In the genomic region with DNA sequence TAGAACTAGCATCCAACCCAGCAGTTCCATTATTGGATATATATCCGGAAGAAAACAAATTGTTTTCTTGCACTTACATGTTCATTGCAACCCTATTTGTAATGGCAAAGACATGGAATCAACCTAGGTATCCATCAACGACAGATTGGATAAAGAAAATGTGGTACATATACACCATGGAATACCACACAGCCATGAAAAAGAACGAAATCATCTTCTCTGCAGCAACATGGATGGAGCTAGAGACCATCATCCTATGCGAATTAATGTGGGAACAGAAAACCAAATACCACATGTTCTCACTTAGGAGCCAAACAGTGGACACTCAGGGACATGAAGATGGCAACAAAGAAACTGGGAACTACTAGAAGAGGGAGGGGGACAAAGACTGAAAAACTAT, we compare ENCODE assay signal across 36 cellular contexts.
"Had no signal": no experiment of that assay in that cellular context is flagged by ENCODE, and none has a peak within 500 bp of the region (broad histone marks: within the 10 kb centered on the region; RNA-seq: fewer than 3 reads in every experiment).

No MANE protein-coding gene starts in this region.

- ATAC-seq: activated CD4-positive, alpha-beta T cell treated with anti-CD3 and anti-CD28 coated beads for 36 hours; activated CD4-positive, CD25-positive, alpha-beta regulatory T cell treated with anti-CD3 and anti-CD28 coated beads, Interleukin-2, amount 50 U/mL, for 24 hours; activated CD8-positive, alpha-beta memory T cell treated with anti-CD3 and anti-CD28 coated beads, Interleukin-2, amount 10 ng/mL, durations not matched to agents 7 days and 5 days; activated CD8-positive, alpha-beta T cell treated with anti-CD3 and anti-CD28 coated beads, Interleukin-2, amount 10 ng/mL, durations not matched to agents 7 days and 5 days; activated naive CD4-positive, alpha-beta T cell treated with anti-CD3 and anti-CD28 coated beads, Interleukin-2, amount 50 U/mL, for 72 hours; activated T-cell treated with anti-CD3 and anti-CD28 coated beads, Interleukin-2, amount 50 U/mL, for 4 hours; activated T-cell treated with anti-CD3 and anti-CD28 coated beads, Interleukin-2, amount 50 U/mL, for 72 hours; activated T-helper 17 cell treated with anti-CD3 and anti-CD28 coated beads, Interleukin-2, amount 50 U/mL, for 72 hours; body of pancreas had no signal

- H3K27me3 ChIP-seq: adrenal gland, body of pancreas, brain microvascular endothelial cell, breast epithelium had no signal

- H3K4me3 Mint-ChIP-seq: activated CD4-positive, alpha-beta memory T cell treated with anti-CD3 and anti-CD28 coated beads, Interleukin-2, amount 10 ng/mL, durations not matched to agents 7 days and 5 days; activated CD4-positive, alpha-beta T cell treated with anti-CD3 and anti-CD28 coated beads for 36 hours; activated CD4-positive, alpha-beta T cell treated with anti-CD3 and anti-CD28 coated beads, Interleukin-2, amount 10 ng/mL, durations not matched to agents 7 days and 5 days; activated CD8-positive, alpha-beta memory T cell treated with anti-CD3 and anti-CD28 coated beads, Interleukin-2, amount 10 ng/mL, durations not matched to agents 7 days and 5 days; activated CD8-positive, alpha-beta T cell treated with anti-CD3 and anti-CD28 coated beads, Interleukin-2, amount 10 ng/mL, durations not matched to agents 7 days and 5 days; activated naive CD4-positive, alpha-beta T cell treated with anti-CD3 and anti-CD28 coated beads for 36 hours; activated naive CD8-positive, alpha-beta T cell treated with anti-CD3 and anti-CD28 coated beads for 36 hours; activated T-cell treated with anti-CD3 and anti-CD28 coated beads, Interleukin-2, amount 50 U/mL, for 4 hours; activated T-cell treated with anti-CD3 and anti-CD28 coated beads, Interleukin-2, amount 50 U/mL, for 72 hours; activated T-helper 1 cell treated with anti-CD3 and anti-CD28 coated beads, Interleukin-12 subunit alpha, Interleukin-12 subunit beta, Interleukin-2, Interleukin-4 antibody, amounts not matched to agents 30 ng/mL and 10 ng/mL and 1 ng/mL, durations not matched to agents 14 hours and 24 hours and 36 hours; activated T-helper 17 cell treated with anti-CD3 and anti-CD28 coated beads, Interleukin-2, amount 50 U/mL, for 72 hours; T-helper 1 cell treated with Interleukin-12 subunit alpha and Interleukin-12 subunit beta and Interleukin-4 antibody, amounts not matched to agents 30 μg/mL and 1 μg/mL, for 36 hours; T-helper 2 cell treated with Interferon-gamma antibody and Interleukin-4, amounts not matched to agents 5 μg/mL and 100 μg/mL, for 36 hours had no signal

- H3K36me3 Mint-ChIP-seq: activated CD8-positive, alpha-beta memory T cell treated with anti-CD3 and anti-CD28 coated beads, Interleukin-2, amount 10 ng/mL, durations not matched to agents 7 days and 5 days; activated naive CD8-positive, alpha-beta T cell treated with anti-CD3 and anti-CD28 coated beads for 36 hours had no signal

- H3K4me1 Mint-ChIP-seq: activated CD4-positive, alpha-beta memory T cell treated with anti-CD3 and anti-CD28 coated beads, Interleukin-2, amount 10 ng/mL, durations not matched to agents 7 days and 5 days; activated CD4-positive, alpha-beta T cell treated with anti-CD3 and anti-CD28 coated beads for 36 hours; activated CD4-positive, alpha-beta T cell treated with anti-CD3 and anti-CD28 coated beads, Interleukin-2, amount 10 ng/mL, durations not matched to agents 7 days and 5 days; activated CD8-positive, alpha-beta memory T cell treated with anti-CD3 and anti-CD28 coated beads, Interleukin-2, amount 10 ng/mL, durations not matched to agents 7 days and 5 days; activated naive CD8-positive, alpha-beta T cell treated with anti-CD3 and anti-CD28 coated beads for 36 hours; activated T-helper 17 cell treated with anti-CD3 and anti-CD28 coated beads, Interleukin-2, amount 50 U/mL, for 72 hours had no signal

- H3K27ac ChIP-seq: adrenal gland, body of pancreas, brain microvascular endothelial cell, breast epithelium, VCaP had no signal

- H3K9me3 ChIP-seq: adrenal gland, body of pancreas, breast epithelium had no signal

- H3K36me3 ChIP-seq: adrenal gland, brain microvascular endothelial cell, breast epithelium had no signal

- H3K4me3 ChIP-seq: adrenal gland, body of pancreas, breast epithelium had no signal

- H3K4me1 ChIP-seq: adrenal gland, body of pancreas, breast epithelium had no signal

- DNase-seq: activated CD4-positive, alpha-beta memory T cell treated with anti-CD3 and anti-CD28 coated beads, Interleukin-2, amount 10 ng/mL, durations not matched to agents 7 days and 5 days; activated CD4-positive, alpha-beta T cell treated with anti-CD3 and anti-CD28 coated beads for 1 hour; activated CD4-positive, alpha-beta T cell treated with anti-CD3 and anti-CD28 coated beads for 36 hours; activated CD4-positive, alpha-beta T cell treated with anti-CD3 and anti-CD28 coated beads for 48 hours; activated CD4-positive, alpha-beta T cell treated with anti-CD3 and anti-CD28 coated beads, Interleukin-2, amount 10 ng/mL, durations not matched to agents 7 days and 5 days; activated CD4-positive, alpha-beta T cell treated with anti-CD3 and anti-CD28 coated beads, Interleukin-2, amount 50 U/mL, for 48 hours; activated CD4-positive, CD25-positive, alpha-beta regulatory T cell; activated CD8-positive, alpha-beta memory T cell treated with anti-CD3 and anti-CD28 coated beads for 24 hours; activated CD8-positive, alpha-beta memory T cell treated with anti-CD3 and anti-CD28 coated beads, Interleukin-2, amount 10 ng/mL, durations not matched to agents 7 days and 5 days; activated CD8-positive, alpha-beta memory T cell treated with anti-CD3 and anti-CD28 coated beads, Interleukin-2, amount 50 U/mL, for 48 hours; activated CD8-positive, alpha-beta T cell treated with anti-CD3 and anti-CD28 coated beads, Interleukin-2, amount 10 ng/mL, durations not matched to agents 7 days and 5 days; activated effector memory CD4-positive, alpha-beta T cell treated with anti-CD3 and anti-CD28 coated beads, Interleukin-2, amount 50 U/mL, for 16 hours; activated gamma-delta T cell treated with Interleukin-2 at 50 U/mL for 16 hours; activated naive CD4-positive, alpha-beta T cell; activated naive CD4-positive, alpha-beta T cell treated with anti-CD3 and anti-CD28 coated beads for 36 hours; activated naive CD4-positive, alpha-beta T cell treated with anti-CD3 and anti-CD28 coated beads, Interleukin-2, amount 50 U/mL, for 16 hours; activated naive CD8-positive, alpha-beta T cell treated with anti-CD3 and anti-CD28 coated beads for 36 hours; activated T-cell treated with anti-CD3 and anti-CD28 coated beads, Interleukin-2, amount 50 U/mL, for 4 hours; activated T-cell treated with anti-CD3 and anti-CD28 coated beads, Interleukin-2, amount 50 U/mL, for 72 hours; adrenal gland; amniotic stem cell; aorta; body of pancreas; brain microvascular endothelial cell; central memory CD4-positive, alpha-beta T cell; T-helper 1 cell; T-helper 2 cell; T-helper 9 cell had no signal

- H3K27ac Mint-ChIP-seq: activated CD4-positive, alpha-beta memory T cell treated with anti-CD3 and anti-CD28 coated beads, Interleukin-2, amount 10 ng/mL, durations not matched to agents 7 days and 5 days; activated CD4-positive, alpha-beta T cell treated with anti-CD3 and anti-CD28 coated beads for 36 hours; activated CD4-positive, alpha-beta T cell treated with anti-CD3 and anti-CD28 coated beads, Interleukin-2, amount 10 ng/mL, durations not matched to agents 7 days and 5 days; activated CD8-positive, alpha-beta memory T cell treated with anti-CD3 and anti-CD28 coated beads, Interleukin-2, amount 10 ng/mL, durations not matched to agents 7 days and 5 days; activated CD8-positive, alpha-beta T cell treated with anti-CD3 and anti-CD28 coated beads, Interleukin-2, amount 10 ng/mL, durations not matched to agents 7 days and 5 days; activated naive CD4-positive, alpha-beta T cell treated with anti-CD3 and anti-CD28 coated beads for 36 hours; activated naive CD4-positive, alpha-beta T cell treated with anti-CD3 and anti-CD28 coated beads, Interleukin-2, amount 50 U/mL, for 72 hours; activated naive CD8-positive, alpha-beta T cell treated with anti-CD3 and anti-CD28 coated beads for 36 hours; activated T-cell treated with anti-CD3 and anti-CD28 coated beads, Interleukin-2, amount 50 U/mL, for 72 hours; activated T-helper 1 cell treated with anti-CD3 and anti-CD28 coated beads, Interleukin-12 subunit alpha, Interleukin-12 subunit beta, Interleukin-2, Interleukin-4 antibody, amounts not matched to agents 30 ng/mL and 10 ng/mL and 1 ng/mL, durations not matched to agents 14 hours and 24 hours and 36 hours; activated T-helper 17 cell treated with anti-CD3 and anti-CD28 coated beads, Interleukin-2, amount 50 U/mL, for 72 hours; T-helper 1 cell treated with Interleukin-12 subunit alpha and Interleukin-12 subunit beta and Interleukin-4 antibody, amounts not matched to agents 30 μg/mL and 1 μg/mL, for 36 hours; T-helper 2 cell treated with Interferon-gamma antibody and Interleukin-4, amounts not matched to agents 5 μg/mL and 100 μg/mL, for 36 hours had no signal

- H3K27me3 Mint-ChIP-seq: activated CD4-positive, alpha-beta memory T cell treated with anti-CD3 and anti-CD28 coated beads, Interleukin-2, amount 10 ng/mL, durations not matched to agents 7 days and 5 days; activated CD4-positive, alpha-beta T cell treated with anti-CD3 and anti-CD28 coated beads for 36 hours; activated CD4-positive, alpha-beta T cell treated with anti-CD3 and anti-CD28 coated beads, Interleukin-2, amount 10 ng/mL, durations not matched to agents 7 days and 5 days; activated CD8-positive, alpha-beta memory T cell treated with anti-CD3 and anti-CD28 coated beads, Interleukin-2, amount 10 ng/mL, durations not matched to agents 7 days and 5 days; activated naive CD8-positive, alpha-beta T cell treated with anti-CD3 and anti-CD28 coated beads for 36 hours; activated T-helper 17 cell treated with anti-CD3 and anti-CD28 coated beads, Interleukin-2, amount 50 U/mL, for 72 hours had no signal
